In genomic region chr22:38248280-38248679, GRCh38 we compare ENCODE assay signal across 13 cellular contexts.
"Had no signal": no experiment of that assay in that cellular context is flagged by ENCODE, and none has a peak within 500 bp of the region (broad histone marks: within the 10 kb centered on the region; RNA-seq: fewer than 3 reads in every experiment).

No MANE protein-coding gene starts in this region.

- H3K9me3 ChIP-seq: thyroid gland had no signal

- H3K27ac Mint-ChIP-seq: activated CD4-positive, alpha-beta memory T cell treated with anti-CD3 and anti-CD28 coated beads, Interleukin-2, amount 10 ng/mL, durations not matched to agents 7 days and 5 days; activated T-cell treated with anti-CD3 and anti-CD28 coated beads, Interleukin-2, amount 50 U/mL, for 24 hours; nephron; T-helper 17 cell had no signal

- DNase-seq: activated CD4-positive, alpha-beta memory T cell treated with anti-CD3 and anti-CD28 coated beads, Interleukin-2, amount 10 ng/mL, durations not matched to agents 7 days and 5 days; activated CD4-positive, alpha-beta T cell treated with anti-CD3 and anti-CD28 coated beads for 4 hours; activated effector memory CD4-positive, alpha-beta T cell treated with Interleukin-2 at 50 U/mL for 16 hours; activated T-cell treated with anti-CD3 and anti-CD28 coated beads, Interleukin-2, amount 50 U/mL, for 24 hours; esophagus squamous epithelium; hypothalamus; mesendoderm; occipital lobe; stimulated activated CD4-positive, alpha-beta T cell treated with anti-CD3 and anti-CD28 coated beads, Interleukin-1b, Interleukin-23, amount 100 ng/mL, for 48 hours; T-helper 17 cell; thyroid gland had no signal

- H3K9me3 Mint-ChIP-seq: activated CD4-positive, alpha-beta memory T cell treated with anti-CD3 and anti-CD28 coated beads, Interleukin-2, amount 10 ng/mL, durations not matched to agents 7 days and 5 days; activated naive CD4-positive, alpha-beta T cell treated with anti-CD3 and anti-CD28 coated beads, Interleukin-2, amount 50 U/mL, for 72 hours; activated T-cell treated with anti-CD3 and anti-CD28 coated beads, Interleukin-2, amount 50 U/mL, for 24 hours; nephron had no signal

- H3K4me3 Mint-ChIP-seq: activated CD4-positive, alpha-beta memory T cell treated with anti-CD3 and anti-CD28 coated beads, Interleukin-2, amount 10 ng/mL, durations not matched to agents 7 days and 5 days; activated T-cell treated with anti-CD3 and anti-CD28 coated beads, Interleukin-2, amount 50 U/mL, for 24 hours; nephron; T-helper 17 cell had no signal

- H3K4me3 ChIP-seq: esophagus squamous epithelium, thyroid gland had no signal

- H3K27me3 Mint-ChIP-seq: activated CD4-positive, alpha-beta memory T cell treated with anti-CD3 and anti-CD28 coated beads, Interleukin-2, amount 10 ng/mL, durations not matched to agents 7 days and 5 days; activated T-cell treated with anti-CD3 and anti-CD28 coated beads, Interleukin-2, amount 50 U/mL, for 24 hours; T-helper 17 cell had no signal

- H3K27ac ChIP-seq: thyroid gland had no signal

- H3K4me1 Mint-ChIP-seq: activated CD4-positive, alpha-beta memory T cell treated with anti-CD3 and anti-CD28 coated beads, Interleukin-2, amount 10 ng/mL, durations not matched to agents 7 days and 5 days had no signal

- ATAC-seq: activated naive CD4-positive, alpha-beta T cell treated with anti-CD3 and anti-CD28 coated beads, Interleukin-2, amount 50 U/mL, for 72 hours; T-helper 17 cell had no signal

- H3K27me3 ChIP-seq: esophagus squamous epithelium, thyroid gland had no signal
